Comparison of ENCODE assay signal across 28 cellular contexts in genomic region chr14:47454025-47454424, GRCh38.
"Had no signal": no experiment of that assay in that cellular context is flagged by ENCODE, and none has a peak within 500 bp of the region (broad histone marks: within the 10 kb centered on the region; RNA-seq: fewer than 3 reads in every experiment).

No MANE protein-coding gene starts in this region.

- H3K36me3 Mint-ChIP-seq: stimulated activated effector memory CD8-positive, alpha-beta T cell treated with anti-CD3 and anti-CD28 coated beads, Interleukin-12 subunit alpha, Interleukin-12 subunit beta, amount 100 ng/mL, for 72 hours; stimulated activated memory B cell treated with anti-CD40 and anti-IgM and Interleukin-4, amounts not matched to agents 10 μg/mL and 1 μg/mL and 100 μg/mL, for 72 hours; stimulated activated naive B cell treated with anti-CD40 and anti-IgM and Interleukin-4, amounts not matched to agents 10 μg/mL and 1 μg/mL and 100 μg/mL, for 72 hours; type B pancreatic cell had no signal

- H3K27ac Mint-ChIP-seq: stimulated activated effector memory CD8-positive, alpha-beta T cell treated with anti-CD3 and anti-CD28 coated beads, Interleukin-12 subunit alpha, Interleukin-12 subunit beta, amount 100 ng/mL, for 72 hours; stimulated activated memory B cell treated with anti-CD40 and anti-IgM and Interleukin-4, amounts not matched to agents 10 μg/mL and 1 μg/mL and 100 μg/mL, for 72 hours; stimulated activated naive B cell treated with anti-CD40 and anti-IgM and Interleukin-4, amounts not matched to agents 10 μg/mL and 1 μg/mL and 100 μg/mL, for 72 hours; stimulated activated naive CD8-positive, alpha-beta T cell treated with anti-CD3 and anti-CD28 coated beads, Interleukin-15, amount 100 ng/mL, for 72 hours; stimulated activated naive CD8-positive, alpha-beta T cell treated with anti-CD3 and anti-CD28 coated beads, Interleukin-15, Interleukin-2, amounts not matched to agents 100 ng/mL and 50 ng/mL, for 24 hours; type B pancreatic cell had no signal

- H3K9me3 Mint-ChIP-seq: stimulated activated memory B cell treated with anti-CD40 and anti-IgM and Interleukin-4, amounts not matched to agents 10 μg/mL and 1 μg/mL and 100 μg/mL, for 72 hours; stimulated activated naive B cell treated with anti-CD40 and anti-IgM and Interleukin-4, amounts not matched to agents 10 μg/mL and 1 μg/mL and 100 μg/mL, for 72 hours; stimulated activated naive CD8-positive, alpha-beta T cell treated with anti-CD3 and anti-CD28 coated beads, Interleukin-15, amount 100 ng/mL, for 72 hours; stimulated activated naive CD8-positive, alpha-beta T cell treated with anti-CD3 and anti-CD28 coated beads, Interleukin-15, Interleukin-2, amounts not matched to agents 100 ng/mL and 50 ng/mL, for 24 hours; type B pancreatic cell had no signal

- H3K4me3 ChIP-seq: stomach, suprapubic skin, testis, thoracic aorta, thyroid gland, tibial artery, tibial nerve, transverse colon, upper lobe of left lung, upper lobe of right lung, uterus, vagina had no signal

- H3K27me3 Mint-ChIP-seq: stimulated activated memory B cell treated with anti-CD40 and anti-IgM and Interleukin-4, amounts not matched to agents 10 μg/mL and 1 μg/mL and 100 μg/mL, for 72 hours; stimulated activated naive B cell treated with anti-CD40 and anti-IgM and Interleukin-4, amounts not matched to agents 10 μg/mL and 1 μg/mL and 100 μg/mL, for 72 hours; stimulated activated naive CD8-positive, alpha-beta T cell treated with anti-CD3 and anti-CD28 coated beads, Interleukin-15, amount 100 ng/mL, for 72 hours; stimulated activated naive CD8-positive, alpha-beta T cell treated with anti-CD3 and anti-CD28 coated beads, Interleukin-15, Interleukin-2, amounts not matched to agents 100 ng/mL and 50 ng/mL, for 24 hours; type B pancreatic cell had no signal

- H3K4me3 Mint-ChIP-seq: stimulated activated effector memory CD8-positive, alpha-beta T cell treated with anti-CD3 and anti-CD28 coated beads, Interleukin-12 subunit alpha, Interleukin-12 subunit beta, amount 100 ng/mL, for 72 hours; stimulated activated memory B cell treated with anti-CD40 and anti-IgM and Interleukin-4, amounts not matched to agents 10 μg/mL and 1 μg/mL and 100 μg/mL, for 72 hours; stimulated activated naive B cell treated with anti-CD40 and anti-IgM and Interleukin-4, amounts not matched to agents 10 μg/mL and 1 μg/mL and 100 μg/mL, for 72 hours; stimulated activated naive CD8-positive, alpha-beta T cell treated with anti-CD3 and anti-CD28 coated beads, Interleukin-15, amount 100 ng/mL, for 72 hours; stimulated activated naive CD8-positive, alpha-beta T cell treated with anti-CD3 and anti-CD28 coated beads, Interleukin-15, Interleukin-2, amounts not matched to agents 100 ng/mL and 50 ng/mL, for 24 hours; type B pancreatic cell had no signal

- H3K27me3 ChIP-seq: stomach, suprapubic skin, testis, thyroid gland, tibial artery, tibial nerve, transverse colon, upper lobe of left lung, upper lobe of right lung, uterus, vagina had no signal

- H3K36me3 ChIP-seq: stomach, suprapubic skin, thoracic aorta, thyroid gland, tibial artery, tibial nerve, transverse colon, upper lobe of left lung, upper lobe of right lung, uterus, vagina had no signal

- H3K4me1 Mint-ChIP-seq: stimulated activated effector memory CD8-positive, alpha-beta T cell treated with anti-CD3 and anti-CD28 coated beads, Interleukin-12 subunit alpha, Interleukin-12 subunit beta, amount 100 ng/mL, for 72 hours; stimulated activated memory B cell treated with anti-CD40 and anti-IgM and Interleukin-4, amounts not matched to agents 10 μg/mL and 1 μg/mL and 100 μg/mL, for 72 hours; stimulated activated naive B cell treated with anti-CD40 and anti-IgM and Interleukin-4, amounts not matched to agents 10 μg/mL and 1 μg/mL and 100 μg/mL, for 72 hours; stimulated activated naive CD8-positive, alpha-beta T cell treated with anti-CD3 and anti-CD28 coated beads, Interleukin-15, amount 100 ng/mL, for 72 hours had no signal

- H3K27ac ChIP-seq: stomach, suprapubic skin, testis, thoracic aorta, thyroid gland, tibial artery, tibial nerve, transverse colon, upper lobe of left lung, upper lobe of right lung, uterus, vagina had no signal

- H3K4me1 ChIP-seq: stomach, suprapubic skin, testis, thyroid gland, tibial artery, tibial nerve, transverse colon, upper lobe of left lung, upper lobe of right lung, uterus, vagina had no signal

- DNase-seq: stimulated activated CD4-positive, alpha-beta T cell treated with anti-CD3 and anti-CD28 coated beads, Interleukin-2, amount 100 ng/mL, for 48 hours; stimulated activated CD4-positive, alpha-beta T cell treated with anti-CD3 and anti-CD28 coated beads, Interleukin-4, amount 100 ng/mL, for 1 hour; stimulated activated CD4-positive, alpha-beta T cell treated with anti-CD3 and anti-CD28 coated beads, Interleukin-4, amount 100 ng/mL, for 24 hours; stimulated activated CD4-positive, alpha-beta T cell treated with anti-CD3 and anti-CD28 coated beads, Interleukin-4, amount 100 ng/mL, for 4 hours; stimulated activated CD8-positive, alpha-beta memory T cell treated with anti-CD3 and anti-CD28 coated beads, Interleukin-4, amount 100 ng/mL, for 48 hours; stimulated activated naive B cell treated with anti-CD40 and anti-IgM and Interleukin-4, amounts not matched to agents 10 μg/mL and 1 μg/mL and 100 μg/mL, for 72 hours; stimulated activated naive CD4-positive, alpha-beta T cell; stimulated activated naive CD4-positive, alpha-beta T cell treated with Interleukin-2 at 50 U/mL for 16 hours; stimulated activated naive CD8-positive, alpha-beta T cell treated with anti-CD3 and anti-CD28 coated beads, Interleukin-15, amount 100 ng/mL, for 72 hours; stimulated activated naive CD8-positive, alpha-beta T cell treated with anti-CD3 and anti-CD28 coated beads, Interleukin-15, Interleukin-2, amounts not matched to agents 100 U/mL and 50 U/mL, for 24 hours; stomach; substantia nigra; testis; thyroid gland; tibial artery; transverse colon; trophoblast cell; upper lobe of left lung; upper lobe of right lung; uterus had no signal

- H3K9me3 ChIP-seq: stomach, suprapubic skin, testis, thoracic aorta, thyroid gland, tibial artery, tibial nerve, transverse colon, upper lobe of left lung, upper lobe of right lung, uterus, vagina had no signal
